18 cellular contexts compared by ENCODE assay signal in the genomic region with DNA sequence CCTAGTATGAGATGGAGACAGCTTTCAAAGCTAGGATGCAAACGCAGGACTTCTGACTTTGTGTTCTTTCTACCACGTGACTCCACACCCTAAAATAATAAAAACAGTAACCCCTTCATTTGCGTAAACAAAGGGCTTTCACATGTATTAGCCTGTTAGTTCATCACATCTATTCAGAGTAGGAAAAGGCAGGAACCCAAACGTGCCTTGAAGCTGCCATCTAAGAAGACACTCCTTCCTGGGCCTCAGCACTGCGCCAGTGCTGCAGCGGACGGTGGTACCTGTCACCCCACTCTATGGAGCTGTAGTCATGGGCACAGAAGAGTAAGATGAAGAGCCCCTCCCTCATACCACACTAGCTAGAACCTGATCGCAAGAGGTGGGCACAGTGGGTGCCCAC.
"Had no signal": no experiment of that assay in that cellular context is flagged by ENCODE, and none has a peak within 500 bp of the region (broad histone marks: within the 10 kb centered on the region; RNA-seq: fewer than 3 reads in every experiment).

No MANE protein-coding gene starts in this region.

- H3K4me2 ChIP-seq: hepatocyte, smooth muscle cell had no signal

- H3K4me3 ChIP-seq: cardiac muscle cell, esophagus muscularis mucosa, hepatocyte, psoas muscle, right lobe of liver, smooth muscle cell had no signal

- H3K27ac ChIP-seq: cardiac muscle cell, esophagus muscularis mucosa, hepatocyte, psoas muscle, right lobe of liver had no signal

- H3K27me3 ChIP-seq: cardiac muscle cell, esophagus muscularis mucosa, hepatocyte, right lobe of liver had no signal

- H3K9me3 ChIP-seq: esophagus muscularis mucosa, psoas muscle, right lobe of liver had no signal

- H2AFZ ChIP-seq: hepatocyte had no signal

- ATAC-seq: activated CD4-positive, alpha-beta T cell treated with anti-CD3 and anti-CD28 coated beads for 36 hours; activated CD8-positive, alpha-beta memory T cell treated with anti-CD3 and anti-CD28 coated beads, Interleukin-2, amount 10 ng/mL, durations not matched to agents 7 days and 5 days; activated naive CD8-positive, alpha-beta T cell treated with anti-CD3 and anti-CD28 coated beads, Interleukin-2, amount 50 U/mL, for 24 hours; left ventricle myocardium superior; psoas muscle; right lobe of liver; stimulated activated naive CD8-positive, alpha-beta T cell treated with anti-CD3 and anti-CD28 coated beads, Interleukin-15, Interleukin-2, amounts not matched to agents 100 U/mL and 50 U/mL, for 24 hours had no signal

- DNase-seq: activated CD4-positive, alpha-beta memory T cell treated with anti-CD3 and anti-CD28 coated beads for 36 hours; activated CD4-positive, alpha-beta T cell treated with anti-CD3 and anti-CD28 coated beads for 36 hours; activated CD8-positive, alpha-beta memory T cell treated with anti-CD3 and anti-CD28 coated beads, Interleukin-2, amount 10 ng/mL, durations not matched to agents 7 days and 5 days; activated naive CD4-positive, alpha-beta T cell treated with anti-CD3 and anti-CD28 coated beads for 36 hours; activated naive CD8-positive, alpha-beta T cell treated with anti-CD3 and anti-CD28 coated beads, Interleukin-2, amount 50 U/mL, for 24 hours; activated T-cell treated with anti-CD3 and anti-CD28 coated beads, Interleukin-2, amount 50 U/mL, for 1 hour; kidney; left ventricle myocardium superior; mesenchymal stem cell; psoas muscle; right lobe of liver; stimulated activated naive CD8-positive, alpha-beta T cell treated with anti-CD3 and anti-CD28 coated beads, Interleukin-15, Interleukin-2, amounts not matched to agents 100 U/mL and 50 U/mL, for 24 hours had no signal

- FAIRE-seq: astrocyte, colon, kidney had no signal

- H3K36me3 ChIP-seq: cardiac muscle cell, esophagus muscularis mucosa, right lobe of liver had no signal
